22 cellular contexts compared by ENCODE assay signal in genomic region chr11:6734616-6735015, GRCh38. TPM values are rescaled to one million over a fixed set of nuclear protein-coding genes. Genes with fewer than 3 reads are reported as not detected.
A peak's percentile ranks its signal among the peaks of the same experiment; 100 is the strongest.
DNase-seq lines count a peak whose midpoint lies in the region; ATAC-seq and TF ChIP-seq lines count a peak whose summit lies in the region.
"Had no signal": no experiment of that assay in that cellular context is flagged by ENCODE, and none has a peak within 500 bp of the region (broad histone marks: within the 10 kb centered on the region; RNA-seq: fewer than 3 reads in every experiment).

No MANE protein-coding gene starts in this region.

- H3K36me3 ChIP-seq in CD4-positive, CD25-positive, alpha-beta regulatory T cell (ENCODE audit: control insufficient read depth, insufficient read depth, low read length): peaks cover 29% of the 10 kb centered on the region
- H3K36me3 ChIP-seq in CD8-positive, alpha-beta memory T cell (ENCODE audit: insufficient read depth, low read length): peaks cover 8% of the 10 kb centered on the region
- H3K36me3 ChIP-seq in mucosa of descending colon (ENCODE audit: low read depth): no peaks in the 10 kb centered on the region
- H3K36me3 ChIP-seq: BE2C, pancreas, sigmoid colon, tibial artery had no signal

- peak overlapping the region; percentile 70 for H3K27ac ChIP-seq in CD4-positive, CD25-positive, alpha-beta regulatory T cell (ENCODE audit: insufficient read depth, low read length, poor library complexity, severe bottlenecking)
- no peak overlapping the region for H3K27ac ChIP-seq in CD8-positive, alpha-beta memory T cell (ENCODE audit: low read depth, low read length)
- H3K27ac ChIP-seq: left ventricle myocardium inferior, pancreas, sigmoid colon, tibial artery had no signal

- H3K27ac Mint-ChIP-seq in CD4-positive, CD25-positive, alpha-beta regulatory T cell: peak overlapping the region; percentile 81 to 99 (median 89)
- peak overlapping the region; percentile 33 to 96 (median 77) for H3K27ac Mint-ChIP-seq in CD8-positive, alpha-beta memory T cell
- H3K27ac Mint-ChIP-seq in activated CD8-positive, alpha-beta T cell treated with anti-CD3 and anti-CD28 coated beads, Interleukin-2, amount 10 ng/mL, durations not matched to agents 7 days and 5 days: peak overlapping the region; percentile 70
- peak overlapping the region in 4 of 6 donors; percentile 21 to 70 (median 46) for H3K27ac Mint-ChIP-seq in naive B cell

- H3K27me3 ChIP-seq in CD4-positive, CD25-positive, alpha-beta regulatory T cell (ENCODE audit: control insufficient read depth, insufficient read depth, low read length): no peaks in the 10 kb centered on the region
- no peaks in the 10 kb centered on the region for H3K27me3 ChIP-seq in CD8-positive, alpha-beta memory T cell (ENCODE audit: insufficient read depth, low read length, poor library complexity, severe bottlenecking)
- H3K27me3 ChIP-seq: BE2C, pancreas, sigmoid colon had no signal

- intact Hi-C loops in mucosa of descending colon (cut with DNase I, micrococcal nuclease): no loop called here

- POLR2A ChIA-PET in CD8-positive, alpha-beta memory T cell (lab: Charles Lee): interaction anchor here (0.9 to 1.0 kb wide), 2 partner anchors 11 to 51 kb away, joined by 3 to 4 read pairs; partner anchors contain the start of gene MRPL17
- POLR2A ChIA-PET in activated CD8-positive, alpha-beta T cell treated with anti-CD3 and anti-CD28 coated beads, Interleukin-2, amount 10 ng/mL, durations not matched to agents 7 days and 5 days (lab: Charles Lee): interaction anchor here (1.0 to 4.3 kb wide), 2 partner anchors 12 to 14 kb away, joined by 3 to 20 read pairs; no protein-coding TSS in a partner anchor

- H3K27me3 Mint-ChIP-seq in CD4-positive, CD25-positive, alpha-beta regulatory T cell: no peaks in the 10 kb centered on the region
- H3K27me3 Mint-ChIP-seq in CD8-positive, alpha-beta memory T cell: no peaks in the 10 kb centered on the region
- H3K27me3 Mint-ChIP-seq in activated CD8-positive, alpha-beta T cell treated with anti-CD3 and anti-CD28 coated beads, Interleukin-2, amount 10 ng/mL, durations not matched to agents 7 days and 5 days (ENCODE audit: low read depth): no peaks in the 10 kb centered on the region
- no peaks in the 10 kb centered on the region for H3K27me3 Mint-ChIP-seq in naive B cell

- DNase-seq in CD4-positive, CD25-positive, alpha-beta regulatory T cell: no peak
- DNase-seq in CD8-positive, alpha-beta memory T cell: no peak
- DNase-seq in activated CD8-positive, alpha-beta T cell treated with anti-CD3 and anti-CD28 coated beads, Interleukin-2, amount 10 ng/mL, durations not matched to agents 7 days and 5 days: no peak
- DNase-seq in naive B cell: no peak
- no peak for DNase-seq in NCI-H226
- DNase-seq in ureter (ENCODE audit: low spot score): no peak
- no peak for DNase-seq in mucosa of descending colon
- DNase-seq: BE2C; Karpas-422; left ventricle myocardium inferior; NCI-H1105; NCI-H748 treated with DMSO at 0.1 percent for 48 hours; pancreas; sigmoid colon; stimulated activated CD4-positive, alpha-beta T cell treated with anti-CD3 and anti-CD28 coated beads, Interleukin-4, amount 100 ng/mL, for 4 hours; stimulated activated CD8-positive, alpha-beta memory T cell treated with anti-CD3 and anti-CD28 coated beads, Interleukin-4, amount 100 ng/mL, for 48 hours; tibial artery had no signal

- no peak for ATAC-seq in CD4-positive, CD25-positive, alpha-beta regulatory T cell (ENCODE audit: low read depth in 2 of 2)
- no peak for ATAC-seq in activated CD8-positive, alpha-beta T cell treated with anti-CD3 and anti-CD28 coated beads, Interleukin-2, amount 10 ng/mL, durations not matched to agents 7 days and 5 days
- ATAC-seq in naive B cell (ENCODE audit: low read depth in 2 of 2) (no peak), mucosa of descending colon (no peak)
- ATAC-seq: HCT116, pancreas had no signal

- peaks cover 62% of the 10 kb centered on the region for H3K4me1 ChIP-seq in CD4-positive, CD25-positive, alpha-beta regulatory T cell (ENCODE audit: control insufficient read depth, insufficient read depth, low read length, poor library complexity, severe bottlenecking)
- H3K4me1 ChIP-seq in CD8-positive, alpha-beta memory T cell (ENCODE audit: insufficient read depth, low read length): peaks cover 67% of the 10 kb centered on the region
- no peaks in the 10 kb centered on the region for H3K4me1 ChIP-seq in mucosa of descending colon (ENCODE audit: low read depth)
- H3K4me1 ChIP-seq: BE2C, pancreas, sigmoid colon, tibial artery had no signal

- peaks cover 15% of the 10 kb centered on the region for H3K36me3 Mint-ChIP-seq in CD4-positive, CD25-positive, alpha-beta regulatory T cell
- peaks cover 3 to 59% (median 13%) of the 10 kb centered on the region in 3 donors for H3K36me3 Mint-ChIP-seq in CD8-positive, alpha-beta memory T cell
- peaks cover 66% of the 10 kb centered on the region for H3K36me3 Mint-ChIP-seq in activated CD8-positive, alpha-beta T cell treated with anti-CD3 and anti-CD28 coated beads, Interleukin-2, amount 10 ng/mL, durations not matched to agents 7 days and 5 days (ENCODE audit: low read depth)
- H3K36me3 Mint-ChIP-seq in naive B cell: peaks cover 0 to 7% of the 10 kb centered on the region in 2 donors

- H3K4me3 ChIP-seq in CD4-positive, CD25-positive, alpha-beta regulatory T cell (ENCODE audit: low read depth, low read length): peak overlapping the region; percentile 70
- no peak overlapping the region for H3K4me3 ChIP-seq in CD8-positive, alpha-beta memory T cell (ENCODE audit: low read length)
- H3K4me3 ChIP-seq in mucosa of descending colon: no peak overlapping the region
- H3K4me3 ChIP-seq: left ventricle myocardium inferior, pancreas, sigmoid colon, tibial artery had no signal

- H3K4me1 Mint-ChIP-seq in CD4-positive, CD25-positive, alpha-beta regulatory T cell: peaks cover 41 to 93% (median 66%) of the 10 kb centered on the region in 4 donors
- peaks cover 75 to 98% (median 96%) of the 10 kb centered on the region in 3 donors for H3K4me1 Mint-ChIP-seq in CD8-positive, alpha-beta memory T cell
- peaks cover 75% of the 10 kb centered on the region for H3K4me1 Mint-ChIP-seq in activated CD8-positive, alpha-beta T cell treated with anti-CD3 and anti-CD28 coated beads, Interleukin-2, amount 10 ng/mL, durations not matched to agents 7 days and 5 days (ENCODE audit: low read depth)
- H3K4me1 Mint-ChIP-seq in naive B cell: peaks cover 34 to 74% (median 50%) of the 10 kb centered on the region in 3 donors

- CTCF ChIA-PET in CD8-positive, alpha-beta memory T cell (lab: Charles Lee): interaction anchor here (1.0 to 16.3 kb wide), 4 partner anchors 12 to 381 kb away, joined by 3 to 317 read pairs (median 22); no protein-coding TSS in a partner anchor
- CTCF ChIA-PET in activated CD8-positive, alpha-beta T cell treated with anti-CD3 and anti-CD28 coated beads, Interleukin-2, amount 10 ng/mL, durations not matched to agents 7 days and 5 days (lab: Charles Lee): interaction anchor here (1.0 to 17.1 kb wide), 5 partner anchors 8 to 51 kb away, joined by 3 to 563 read pairs (median 5); partner anchors contain the start of gene MRPL17

- peaks cover 0 to 2% (median 0%) of the 10 kb centered on the region in 7 donors for H3K9me3 Mint-ChIP-seq in CD4-positive, CD25-positive, alpha-beta regulatory T cell
- H3K9me3 Mint-ChIP-seq in CD8-positive, alpha-beta memory T cell: no peaks in the 10 kb centered on the region
- H3K9me3 Mint-ChIP-seq in activated CD8-positive, alpha-beta T cell treated with anti-CD3 and anti-CD28 coated beads, Interleukin-2, amount 10 ng/mL, durations not matched to agents 7 days and 5 days (ENCODE audit: insufficient read depth): no peaks in the 10 kb centered on the region
- H3K9me3 Mint-ChIP-seq in naive B cell: no peaks in the 10 kb centered on the region

- no peak for TF ChIP-seq CTCF in mucosa of descending colon (IDR thresholded peaks at IDR 0.05)

- H3K9me3 ChIP-seq in CD4-positive, CD25-positive, alpha-beta regulatory T cell (ENCODE audit: control insufficient read depth in 2 of 2, low read length in 2 of 2): no peaks in the 10 kb centered on the region
- no peaks in the 10 kb centered on the region for H3K9me3 ChIP-seq in CD8-positive, alpha-beta memory T cell (ENCODE audit: low read length)
- H3K9me3 ChIP-seq in mucosa of descending colon: no peaks in the 10 kb centered on the region
- H3K9me3 ChIP-seq: BE2C, pancreas, sigmoid colon had no signal

- H3K4me3 Mint-ChIP-seq in CD4-positive, CD25-positive, alpha-beta regulatory T cell: peak overlapping the region; percentile 52 to 87 (median 79)
- peak overlapping the region in 6 of 7 donors; percentile 27 to 64 (median 50) for H3K4me3 Mint-ChIP-seq in CD8-positive, alpha-beta memory T cell
- H3K4me3 Mint-ChIP-seq in activated CD8-positive, alpha-beta T cell treated with anti-CD3 and anti-CD28 coated beads, Interleukin-2, amount 10 ng/mL, durations not matched to agents 7 days and 5 days: no peak overlapping the region
- H3K4me3 Mint-ChIP-seq in naive B cell: peak overlapping the region in 3 of 8 donors; percentile 0 to 6 (median 4)

RNA-seq across cellular contexts. Expression of gene OR2AG2, which starts 37.2 kb away (rescaled TPM):
- total RNA-seq in CD4-positive, CD25-positive, alpha-beta regulatory T cell: not detected
- polyA plus RNA-seq in CD4-positive, CD25-positive, alpha-beta regulatory T cell: not detected
- total RNA-seq in CD8-positive, alpha-beta memory T cell: not detected
- not detected for polyA plus RNA-seq in CD8-positive, alpha-beta memory T cell
- total RNA-seq in activated CD8-positive, alpha-beta T cell treated with anti-CD3 and anti-CD28 coated beads, Interleukin-2, amount 10 ng/mL, durations not matched to agents 7 days and 5 days: under 1 TPM; 0.08 to 0.23 TPM
- not detected for polyA plus RNA-seq in naive B cell (ENCODE audit: low read depth in 6 of 6)
- 1.7 TPM for total RNA-seq in ureter
- under 1 TPM; 0.14 to 0.49 (median 0.28) TPM for total RNA-seq in mucosa of descending colon
- total RNA-seq: dermis blood vessel endothelial cell, epithelial cell of proximal tubule, left ventricle myocardium inferior had no signal
- polyA plus RNA-seq: pancreas had no signal

RNA-seq across cellular contexts. Expression of gene OR2AG1, which starts 48.2 kb away (rescaled TPM):
- total RNA-seq in CD4-positive, CD25-positive, alpha-beta regulatory T cell: not detected
- polyA plus RNA-seq in CD4-positive, CD25-positive, alpha-beta regulatory T cell: not detected
- not detected for total RNA-seq in CD8-positive, alpha-beta memory T cell
- polyA plus RNA-seq in CD8-positive, alpha-beta memory T cell: not detected
- total RNA-seq in activated CD8-positive, alpha-beta T cell treated with anti-CD3 and anti-CD28 coated beads, Interleukin-2, amount 10 ng/mL, durations not matched to agents 7 days and 5 days: not detected
- polyA plus RNA-seq in naive B cell (ENCODE audit: low read depth in 6 of 6): not detected
- total RNA-seq in ureter: not detected
- total RNA-seq in mucosa of descending colon: not detected
- total RNA-seq: dermis blood vessel endothelial cell, epithelial cell of proximal tubule, left ventricle myocardium inferior, pancreas, PC-3, sigmoid colon, SK-MEL-5 had no signal
- polyA plus RNA-seq: pancreas, sigmoid colon had no signal

RNA-seq across cellular contexts. Expression of gene MRPL17, which starts 51.5 kb away (rescaled TPM):
- total RNA-seq in CD4-positive, CD25-positive, alpha-beta regulatory T cell: 10.0 TPM
- polyA plus RNA-seq in CD4-positive, CD25-positive, alpha-beta regulatory T cell: 10 to 100 TPM; 18.5 to 35.5 (median 25.1) TPM
- total RNA-seq in CD8-positive, alpha-beta memory T cell: 100 to 1,000 TPM; 124 to 129 TPM
- 24.3 TPM for polyA plus RNA-seq in CD8-positive, alpha-beta memory T cell
- total RNA-seq in activated CD8-positive, alpha-beta T cell treated with anti-CD3 and anti-CD28 coated beads, Interleukin-2, amount 10 ng/mL, durations not matched to agents 7 days and 5 days: 10 to 100 TPM; 60.6 to 69.2 TPM
- polyA plus RNA-seq in naive B cell (ENCODE audit: low read depth in 6 of 6): 10 to 100 TPM in 5 of 6 donors, 1 to 10 TPM in 1; 9.7 to 16.0 (median 11.7) TPM
- total RNA-seq in ureter (50.2 TPM), mucosa of descending colon (10 to 100 TPM; 21.2 to 29.7 (median 29.6) TPM)
